1 cellular context compared by ENCODE assay signal in the genomic region with DNA sequence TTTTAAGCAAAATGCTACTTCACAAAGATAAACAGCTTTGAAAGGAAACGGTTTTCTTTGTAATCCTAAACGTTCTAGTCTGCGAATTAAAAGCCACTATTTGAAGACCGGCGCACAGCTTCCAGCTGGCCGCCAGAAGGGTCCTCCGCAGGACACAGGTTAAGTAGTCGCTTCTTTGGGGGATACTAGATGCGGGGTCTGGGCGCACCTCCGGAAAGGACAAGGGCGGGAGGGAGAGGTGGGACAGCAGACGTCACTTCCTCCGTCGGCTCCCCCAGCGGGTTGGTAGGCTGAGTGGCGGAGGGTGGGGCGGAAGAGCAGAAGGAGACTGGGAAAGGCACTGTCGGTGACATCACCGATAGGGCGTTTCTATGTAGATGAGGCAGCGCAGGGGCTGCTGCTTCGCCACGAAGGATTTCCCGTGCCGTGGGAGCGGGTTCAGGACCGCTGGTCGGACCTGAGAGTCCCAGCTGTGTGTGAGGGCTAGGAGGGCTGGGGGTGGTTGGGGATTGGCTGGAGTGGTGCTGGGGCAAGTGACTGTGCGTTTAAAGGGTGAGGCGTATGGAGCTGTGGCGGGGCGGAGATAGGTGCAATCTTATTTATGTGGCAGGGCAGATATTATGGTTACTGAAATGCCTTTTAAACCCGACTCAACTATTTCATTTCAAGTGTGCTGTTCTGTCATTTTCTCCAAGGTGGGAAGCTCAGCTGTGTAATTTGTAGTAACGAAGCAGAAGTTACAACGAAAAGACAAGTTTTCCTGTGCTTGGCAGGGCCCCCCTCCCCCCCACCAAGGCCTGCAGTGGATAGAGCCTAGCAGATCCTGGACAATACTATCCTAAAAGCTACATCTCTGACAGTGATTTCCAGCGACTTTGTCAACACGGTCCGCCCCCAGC.
TF ChIP-seq lines count a peak whose summit lies in the region.
"Not testable (repeated sequence)": the region's sequence is repeated elsewhere in the genome, so short reads cannot be mapped to it uniquely, and the experiment has no call there.

No MANE protein-coding gene starts in this region.

TF ChIP-seq in K562, 482 proteins besides CTCF, POLR2A, EP300 and RAD21 (continued from another document and continues in another):
- peak; percentile 93 for TF ChIP-seq ZNF518B (CRISPR knock-in tag; IDR thresholded peaks at IDR 0.05)
- TF ChIP-seq ESRRB (CRISPR knock-in tag; IDR thresholded peaks at IDR 0.05; ENCODE audit: borderline replicate concordance): peak; percentile 92
- 0 out of 2 replicates have a peak, but pooled peaks have one; percentile 37 for TF ChIP-seq PYGO2 (tag; IDR thresholded peaks at IDR 0.05)
- TF ChIP-seq HEY1 (CRISPR knock-in tag; IDR thresholded peaks at IDR 0.05; ENCODE audit: borderline replicate concordance): peak; percentile 99
- peak; percentile 82; the same call in 1 of the 2 replicates for TF ChIP-seq ZNF212 (CRISPR knock-in tag; IDR thresholded peaks at IDR 0.05)
- TF ChIP-seq ZNF24 (IDR thresholded peaks at IDR 0.05): peak; percentile 57; the same call in 1 of the 2 replicates
- TF ChIP-seq POLR2AphosphoS5 (IDR thresholded peaks at IDR 0.05; ENCODE audit: control insufficient read depth, insufficient read depth, low read depth, low read length): peak; percentile 97
- 0 out of 2 replicates have a peak, but pooled peaks have one; percentile 20 for TF ChIP-seq CC2D1A (IDR thresholded peaks at IDR 0.05)
- peak; percentile 81; the same call in 1 of the 2 replicates for TF ChIP-seq ZFP30 (CRISPR knock-in tag; IDR thresholded peaks at IDR 0.05; ENCODE audit: borderline replicate concordance)
- TF ChIP-seq CHD2 (IDR thresholded peaks at IDR 0.05; ENCODE audit: low read depth, low read length): peak; percentile 68; the same call in 1 of the 2 replicates
- peak; percentile 96 for TF ChIP-seq CAMTA2 (CRISPR knock-in tag; conservative IDR thresholded peaks at IDR 0.05)
- peak; percentile 100 for TF ChIP-seq CBX1 (IDR thresholded peaks at IDR 0.05; ENCODE audit: low read depth)
- peak; percentile 47; the same call in 1 of the 2 replicates for TF ChIP-seq CXXC5 (CRISPR knock-in tag; IDR thresholded peaks at IDR 0.05)
- peak; percentile 97 for TF ChIP-seq ZNF445 (CRISPR knock-in tag; IDR thresholded peaks at IDR 0.05; ENCODE audit: low read depth)
- TF ChIP-seq ZNF431 (CRISPR knock-in tag; IDR thresholded peaks at IDR 0.05): peak; percentile 42; the same call in 1 of the 2 replicates
- TF ChIP-seq CBX3 (IDR thresholded peaks at IDR 0.05; ENCODE audit: borderline replicate concordance in 1 of 2, low read length in 2 of 2): 0 out of 3 replicates have a peak, but pooled peaks of 1 of the 2 experiments have one; percentile 29
- TF ChIP-seq NCOR1 (IDR thresholded peaks at IDR 0.05): peak; percentile 92
- TF ChIP-seq U2AF1 (optimal IDR thresholded peaks at IDR 0.05; ENCODE audit: low read depth, low read length): peak; percentile 41
- TF ChIP-seq, protein P1, sequence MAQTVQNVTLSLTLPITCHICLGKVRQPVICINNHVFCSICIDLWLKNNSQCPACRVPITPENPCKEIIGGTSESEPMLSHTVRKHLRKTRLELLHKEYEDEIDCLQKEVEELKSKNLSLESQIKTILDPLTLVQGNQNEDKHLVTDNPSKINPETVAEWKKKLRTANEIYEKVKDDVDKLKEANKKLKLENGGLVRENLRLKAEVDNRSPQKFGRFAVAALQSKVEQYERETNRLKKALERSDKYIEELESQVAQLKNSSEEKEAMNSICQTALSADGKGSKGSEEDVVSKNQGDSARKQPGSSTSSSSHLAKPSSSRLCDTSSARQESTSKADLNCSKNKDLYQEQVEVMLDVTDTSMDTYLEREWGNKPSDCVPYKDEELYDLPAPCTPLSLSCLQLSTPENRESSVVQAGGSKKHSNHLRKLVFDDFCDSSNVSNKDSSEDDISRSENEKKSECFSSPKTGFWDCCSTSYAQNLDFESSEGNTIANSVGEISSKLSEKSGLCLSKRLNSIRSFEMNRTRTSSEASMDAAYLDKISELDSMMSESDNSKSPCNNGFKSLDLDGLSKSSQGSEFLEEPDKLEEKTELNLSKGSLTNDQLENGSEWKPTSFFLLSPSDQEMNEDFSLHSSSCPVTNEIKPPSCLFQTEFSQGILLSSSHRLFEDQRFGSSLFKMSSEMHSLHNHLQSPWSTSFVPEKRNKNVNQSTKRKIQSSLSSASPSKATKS (CRISPR knock-in tag; IDR thresholded peaks at IDR 0.05): peak; percentile 90; the same call in 1 of the 2 replicates
- TF ChIP-seq POLR2G (IDR thresholded peaks at IDR 0.05; ENCODE audit: low read depth, low read length): peak; percentile 68
- peak; percentile 58 for TF ChIP-seq BRD9 (IDR thresholded peaks at IDR 0.05; ENCODE audit: low read depth, partially characterized antibody)
- peak; percentile 80 for TF ChIP-seq KHSRP (IDR thresholded peaks at IDR 0.05)
- peak; percentile 53; the same call in 1 of the 2 replicates for TF ChIP-seq GATAD2A (IDR thresholded peaks at IDR 0.05)
- TF ChIP-seq ZMIZ1 (IDR thresholded peaks at IDR 0.05; ENCODE audit: low read depth in 2 of 2, low read length in 2 of 2): peak in 1 of 2 experiments; percentile 97; a peak in 2 of 4 replicates
- peak; percentile 95 for TF ChIP-seq KLF10 (CRISPR knock-in tag; IDR thresholded peaks at IDR 0.05)
- peak; percentile 58; the same call in 1 of the 2 replicates for TF ChIP-seq ZFP1 (CRISPR knock-in tag; IDR thresholded peaks at IDR 0.05)
- TF ChIP-seq ELF2 (CRISPR knock-in tag; IDR thresholded peaks at IDR 0.05): peak; percentile 62; the same call in 1 of the 2 replicates
- TF ChIP-seq RBFOX2 (IDR thresholded peaks at IDR 0.05; ENCODE audit: low read depth, low read length): peak; percentile 75
- peak; percentile 58; the same call in 1 of the 2 replicates for TF ChIP-seq ARID4B (CRISPR knock-in tag; IDR thresholded peaks at IDR 0.05)
- TF ChIP-seq RB1 (IDR thresholded peaks at IDR 0.05; ENCODE audit: low read depth): peak; percentile 55; the same call in 1 of the 2 replicates
- peak; percentile 40 for TF ChIP-seq HDAC3 (IDR thresholded peaks at IDR 0.05; ENCODE audit: borderline replicate concordance, partially characterized antibody)
- TF ChIP-seq ZBED1 (IDR thresholded peaks at IDR 0.05): peak; percentile 99
- TF ChIP-seq ELF1 (tag; IDR thresholded peaks at IDR 0.05): peak; percentile 35; the same call in 1 of the 2 replicates
- TF ChIP-seq SP1 (CRISPR knock-in tag; IDR thresholded peaks at IDR 0.05): peak; percentile 78; the same call in 1 of the 2 replicates
- TF ChIP-seq TCFL5 (CRISPR knock-in tag; conservative IDR thresholded peaks at IDR 0.05): peak; percentile 87
- peak; percentile 97 for TF ChIP-seq EWSR1 (IDR thresholded peaks at IDR 0.05; ENCODE audit: borderline replicate concordance, low read depth, partially characterized antibody)
- TF ChIP-seq TRIM24 (IDR thresholded peaks at IDR 0.05): peak in 1 of 2 experiments; percentile 32; a peak in 1 of 4 replicates
- TF ChIP-seq ETV6 (IDR thresholded peaks at IDR 0.05; ENCODE audit: borderline replicate concordance in 1 of 2, low read depth in 2 of 2, low read length in 1 of 2): peak in 1 of 2 experiments; percentile 68; a peak in 2 of 4 replicates
- TF ChIP-seq ETV6 (CRISPR knock-in tag; IDR thresholded peaks at IDR 0.05; ENCODE audit: borderline replicate concordance): not testable (repeated sequence)
- peak in 1 of 2 experiments; percentile 52; a peak in 3 of 4 replicates for TF ChIP-seq MNT (conservative IDR thresholded peaks at IDR 0.05)
- TF ChIP-seq GABPB1 (CRISPR knock-in tag; IDR thresholded peaks at IDR 0.05): peak; percentile 38; the same call in 1 of the 2 replicates
- peak; percentile 100 for TF ChIP-seq ZBTB26 (CRISPR knock-in tag; IDR thresholded peaks at IDR 0.05)
- TF ChIP-seq ZNF830 (CRISPR knock-in tag; IDR thresholded peaks at IDR 0.05): peak; percentile 94
- TF ChIP-seq MXI1 (IDR thresholded peaks at IDR 0.05; ENCODE audit: low read depth, low read length): peak; percentile 56; the same call in 1 of the 2 replicates
